Comparison of ENCODE assay signal across 2 cellular contexts in genomic region chr2:109234355-109234754, GRCh38.
TF ChIP-seq lines count a peak whose summit lies in the region.

No MANE protein-coding gene starts in this region.

TF ChIP-seq in HepG2, 621 proteins besides CTCF, POLR2A, EP300 and RAD21 (continued from another document):
- no peak for TF ChIP-seq TCF12 (IDR thresholded peaks at IDR 0.05)
- TF ChIP-seq TCF12 (CRISPR knock-in tag; IDR thresholded peaks at IDR 0.05) = no peak
- TF ChIP-seq ZNF557 (CRISPR knock-in tag; IDR thresholded peaks at IDR 0.05) = no peak
- no peak for TF ChIP-seq ASH2L (IDR thresholded peaks at IDR 0.05; ENCODE audit: insufficient read length, low read depth, low read length)
- no peak for TF ChIP-seq ZBTB7A (CRISPR knock-in tag; IDR thresholded peaks at IDR 0.05)
- no peak for TF ChIP-seq BCLAF1 (IDR thresholded peaks at IDR 0.05)
- TF ChIP-seq SP2 (CRISPR knock-in tag; IDR thresholded peaks at IDR 0.05) = no peak

TF ChIP-seq in IMR-90, 13 proteins besides CTCF, POLR2A, EP300 and RAD21 (continued from another document):
- TF ChIP-seq MAZ (IDR thresholded peaks at IDR 0.05; ENCODE audit: borderline replicate concordance, low read depth, low read length) (no peak), SMC3 (IDR thresholded peaks at IDR 0.05; ENCODE audit: low read depth, low read length) (no peak), BHLHE40 (IDR thresholded peaks at IDR 0.05; ENCODE audit: low read depth, low read length) (no peak), NFE2L2 (IDR thresholded peaks at IDR 0.05; ENCODE audit: low read depth, low read length) (no peak), ELK1 (IDR thresholded peaks at IDR 0.05; ENCODE audit: borderline replicate concordance, low read depth, low read length) (no peak), MAFK (IDR thresholded peaks at IDR 0.05; ENCODE audit: low read depth, low read length) (no peak), CEBPB (IDR thresholded peaks at IDR 0.05; ENCODE audit: low read depth, low read length) (no peak), FOS (IDR thresholded peaks at IDR 0.05; ENCODE audit: low read depth, low read length) (no peak), RCOR1 (IDR thresholded peaks at IDR 0.05; ENCODE audit: insufficient replicate concordance, low read length) (no peak), CHD1 (IDR thresholded peaks at IDR 0.05; ENCODE audit: low read depth, low read length) (no peak), USF2 (IDR thresholded peaks at IDR 0.05; ENCODE audit: low read depth, low read length) (no peak), MXI1 (IDR thresholded peaks at IDR 0.05; ENCODE audit: borderline replicate concordance, low read depth, low read length) (no peak)
